In genomic region chr3:144189044-144189443, GRCh38 we compare ENCODE assay signal across 1 cellular context.
TF ChIP-seq lines count a peak whose summit lies in the region.

No MANE protein-coding gene starts in this region.

TF ChIP-seq in IMR-90, 13 proteins besides CTCF, POLR2A, EP300 and RAD21:
- TF ChIP-seq MXI1 (IDR thresholded peaks at IDR 0.05; ENCODE audit: borderline replicate concordance, low read depth, low read length) (no peak), USF2 (IDR thresholded peaks at IDR 0.05; ENCODE audit: low read depth, low read length) (no peak), RFX5 (IDR thresholded peaks at IDR 0.05; ENCODE audit: low read depth, low read length) (no peak), MAFK (IDR thresholded peaks at IDR 0.05; ENCODE audit: low read depth, low read length) (no peak), FOS (IDR thresholded peaks at IDR 0.05; ENCODE audit: low read depth, low read length) (no peak), NFE2L2 (IDR thresholded peaks at IDR 0.05; ENCODE audit: low read depth, low read length) (no peak), BHLHE40 (IDR thresholded peaks at IDR 0.05; ENCODE audit: low read depth, low read length) (no peak), MAZ (IDR thresholded peaks at IDR 0.05; ENCODE audit: borderline replicate concordance, low read depth, low read length) (no peak), RCOR1 (IDR thresholded peaks at IDR 0.05; ENCODE audit: insufficient replicate concordance, low read length) (no peak), ELK1 (IDR thresholded peaks at IDR 0.05; ENCODE audit: borderline replicate concordance, low read depth, low read length) (no peak), CHD1 (IDR thresholded peaks at IDR 0.05; ENCODE audit: low read depth, low read length) (no peak), CEBPB (IDR thresholded peaks at IDR 0.05; ENCODE audit: low read depth, low read length) (no peak), SMC3 (IDR thresholded peaks at IDR 0.05; ENCODE audit: low read depth, low read length) (no peak)
TF ChIP-seq in IMR-90: peak in this region for 0.
